1 cellular context compared by ENCODE assay signal in the genomic region with DNA sequence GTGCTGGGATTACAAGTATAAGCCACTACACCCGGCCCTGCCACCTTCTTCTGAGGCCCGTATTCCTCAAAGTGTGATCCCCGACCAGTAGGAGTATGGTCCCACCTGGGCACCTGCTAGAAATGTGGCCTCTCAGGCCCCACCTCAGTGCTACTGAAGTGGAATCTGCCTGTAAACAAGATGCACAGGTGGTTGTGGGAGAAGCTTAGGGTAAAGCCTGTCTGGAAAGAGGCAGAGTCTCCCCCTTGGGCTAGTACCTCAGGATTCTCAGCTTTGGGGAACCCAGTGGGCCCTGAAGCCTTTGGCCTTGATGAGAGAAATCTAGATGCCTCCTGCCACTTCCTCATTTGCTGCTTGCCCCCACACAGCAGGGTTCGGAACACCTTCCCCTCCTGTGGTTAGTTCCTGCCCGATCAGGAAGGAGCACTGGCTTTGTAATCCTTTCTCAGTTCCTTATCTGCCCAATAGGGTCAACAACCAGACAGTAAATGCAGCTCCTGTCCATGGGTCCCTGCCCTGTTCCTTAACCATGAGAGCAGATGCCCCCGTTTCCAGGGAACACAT.
TF ChIP-seq lines count a peak whose summit lies in the region.

No MANE protein-coding gene starts in this region.

TF ChIP-seq in GM23338, 12 proteins besides CTCF, POLR2A, EP300 and RAD21:
- TF ChIP-seq ZNF114 (CRISPR knock-in tag; IDR thresholded peaks at IDR 0.05) (no peak), EZH2 (IDR thresholded peaks at IDR 0.05; ENCODE audit: low read depth, unreplicated experiment) (no peak), CREB1 (CRISPR knock-in tag; IDR thresholded peaks at IDR 0.05; ENCODE audit: low read depth) (no peak), STAT1 (IDR thresholded peaks at IDR 0.05; ENCODE audit: unreplicated experiment) (no peak), NANOG (IDR thresholded peaks at IDR 0.05; ENCODE audit: borderline replicate concordance) (no peak), ZNF331 (CRISPR knock-in tag; IDR thresholded peaks at IDR 0.05; ENCODE audit: low read depth) (no peak), POLR2AphosphoS5 (IDR thresholded peaks at IDR 0.05; ENCODE audit: low read depth) (no peak), EZH2phosphoT487 (IDR thresholded peaks at IDR 0.05; ENCODE audit: unreplicated experiment) (no peak), JUNB (IDR thresholded peaks at IDR 0.05; ENCODE audit: unreplicated experiment) (no peak)
- TF ChIP-seq, protein P1, sequence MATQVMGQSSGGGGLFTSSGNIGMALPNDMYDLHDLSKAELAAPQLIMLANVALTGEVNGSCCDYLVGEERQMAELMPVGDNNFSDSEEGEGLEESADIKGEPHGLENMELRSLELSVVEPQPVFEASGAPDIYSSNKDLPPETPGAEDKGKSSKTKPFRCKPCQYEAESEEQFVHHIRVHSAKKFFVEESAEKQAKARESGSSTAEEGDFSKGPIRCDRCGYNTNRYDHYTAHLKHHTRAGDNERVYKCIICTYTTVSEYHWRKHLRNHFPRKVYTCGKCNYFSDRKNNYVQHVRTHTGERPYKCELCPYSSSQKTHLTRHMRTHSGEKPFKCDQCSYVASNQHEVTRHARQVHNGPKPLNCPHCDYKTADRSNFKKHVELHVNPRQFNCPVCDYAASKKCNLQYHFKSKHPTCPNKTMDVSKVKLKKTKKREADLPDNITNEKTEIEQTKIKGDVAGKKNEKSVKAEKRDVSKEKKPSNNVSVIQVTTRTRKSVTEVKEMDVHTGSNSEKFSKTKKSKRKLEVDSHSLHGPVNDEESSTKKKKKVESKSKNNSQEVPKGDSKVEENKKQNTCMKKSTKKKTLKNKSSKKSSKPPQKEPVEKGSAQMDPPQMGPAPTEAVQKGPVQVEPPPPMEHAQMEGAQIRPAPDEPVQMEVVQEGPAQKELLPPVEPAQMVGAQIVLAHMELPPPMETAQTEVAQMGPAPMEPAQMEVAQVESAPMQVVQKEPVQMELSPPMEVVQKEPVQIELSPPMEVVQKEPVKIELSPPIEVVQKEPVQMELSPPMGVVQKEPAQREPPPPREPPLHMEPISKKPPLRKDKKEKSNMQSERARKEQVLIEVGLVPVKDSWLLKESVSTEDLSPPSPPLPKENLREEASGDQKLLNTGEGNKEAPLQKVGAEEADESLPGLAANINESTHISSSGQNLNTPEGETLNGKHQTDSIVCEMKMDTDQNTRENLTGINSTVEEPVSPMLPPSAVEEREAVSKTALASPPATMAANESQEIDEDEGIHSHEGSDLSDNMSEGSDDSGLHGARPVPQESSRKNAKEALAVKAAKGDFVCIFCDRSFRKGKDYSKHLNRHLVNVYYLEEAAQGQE (IDR thresholded peaks at IDR 0.05; ENCODE audit: unreplicated experiment), result no peak
- TF ChIP-seq, protein P2, sequence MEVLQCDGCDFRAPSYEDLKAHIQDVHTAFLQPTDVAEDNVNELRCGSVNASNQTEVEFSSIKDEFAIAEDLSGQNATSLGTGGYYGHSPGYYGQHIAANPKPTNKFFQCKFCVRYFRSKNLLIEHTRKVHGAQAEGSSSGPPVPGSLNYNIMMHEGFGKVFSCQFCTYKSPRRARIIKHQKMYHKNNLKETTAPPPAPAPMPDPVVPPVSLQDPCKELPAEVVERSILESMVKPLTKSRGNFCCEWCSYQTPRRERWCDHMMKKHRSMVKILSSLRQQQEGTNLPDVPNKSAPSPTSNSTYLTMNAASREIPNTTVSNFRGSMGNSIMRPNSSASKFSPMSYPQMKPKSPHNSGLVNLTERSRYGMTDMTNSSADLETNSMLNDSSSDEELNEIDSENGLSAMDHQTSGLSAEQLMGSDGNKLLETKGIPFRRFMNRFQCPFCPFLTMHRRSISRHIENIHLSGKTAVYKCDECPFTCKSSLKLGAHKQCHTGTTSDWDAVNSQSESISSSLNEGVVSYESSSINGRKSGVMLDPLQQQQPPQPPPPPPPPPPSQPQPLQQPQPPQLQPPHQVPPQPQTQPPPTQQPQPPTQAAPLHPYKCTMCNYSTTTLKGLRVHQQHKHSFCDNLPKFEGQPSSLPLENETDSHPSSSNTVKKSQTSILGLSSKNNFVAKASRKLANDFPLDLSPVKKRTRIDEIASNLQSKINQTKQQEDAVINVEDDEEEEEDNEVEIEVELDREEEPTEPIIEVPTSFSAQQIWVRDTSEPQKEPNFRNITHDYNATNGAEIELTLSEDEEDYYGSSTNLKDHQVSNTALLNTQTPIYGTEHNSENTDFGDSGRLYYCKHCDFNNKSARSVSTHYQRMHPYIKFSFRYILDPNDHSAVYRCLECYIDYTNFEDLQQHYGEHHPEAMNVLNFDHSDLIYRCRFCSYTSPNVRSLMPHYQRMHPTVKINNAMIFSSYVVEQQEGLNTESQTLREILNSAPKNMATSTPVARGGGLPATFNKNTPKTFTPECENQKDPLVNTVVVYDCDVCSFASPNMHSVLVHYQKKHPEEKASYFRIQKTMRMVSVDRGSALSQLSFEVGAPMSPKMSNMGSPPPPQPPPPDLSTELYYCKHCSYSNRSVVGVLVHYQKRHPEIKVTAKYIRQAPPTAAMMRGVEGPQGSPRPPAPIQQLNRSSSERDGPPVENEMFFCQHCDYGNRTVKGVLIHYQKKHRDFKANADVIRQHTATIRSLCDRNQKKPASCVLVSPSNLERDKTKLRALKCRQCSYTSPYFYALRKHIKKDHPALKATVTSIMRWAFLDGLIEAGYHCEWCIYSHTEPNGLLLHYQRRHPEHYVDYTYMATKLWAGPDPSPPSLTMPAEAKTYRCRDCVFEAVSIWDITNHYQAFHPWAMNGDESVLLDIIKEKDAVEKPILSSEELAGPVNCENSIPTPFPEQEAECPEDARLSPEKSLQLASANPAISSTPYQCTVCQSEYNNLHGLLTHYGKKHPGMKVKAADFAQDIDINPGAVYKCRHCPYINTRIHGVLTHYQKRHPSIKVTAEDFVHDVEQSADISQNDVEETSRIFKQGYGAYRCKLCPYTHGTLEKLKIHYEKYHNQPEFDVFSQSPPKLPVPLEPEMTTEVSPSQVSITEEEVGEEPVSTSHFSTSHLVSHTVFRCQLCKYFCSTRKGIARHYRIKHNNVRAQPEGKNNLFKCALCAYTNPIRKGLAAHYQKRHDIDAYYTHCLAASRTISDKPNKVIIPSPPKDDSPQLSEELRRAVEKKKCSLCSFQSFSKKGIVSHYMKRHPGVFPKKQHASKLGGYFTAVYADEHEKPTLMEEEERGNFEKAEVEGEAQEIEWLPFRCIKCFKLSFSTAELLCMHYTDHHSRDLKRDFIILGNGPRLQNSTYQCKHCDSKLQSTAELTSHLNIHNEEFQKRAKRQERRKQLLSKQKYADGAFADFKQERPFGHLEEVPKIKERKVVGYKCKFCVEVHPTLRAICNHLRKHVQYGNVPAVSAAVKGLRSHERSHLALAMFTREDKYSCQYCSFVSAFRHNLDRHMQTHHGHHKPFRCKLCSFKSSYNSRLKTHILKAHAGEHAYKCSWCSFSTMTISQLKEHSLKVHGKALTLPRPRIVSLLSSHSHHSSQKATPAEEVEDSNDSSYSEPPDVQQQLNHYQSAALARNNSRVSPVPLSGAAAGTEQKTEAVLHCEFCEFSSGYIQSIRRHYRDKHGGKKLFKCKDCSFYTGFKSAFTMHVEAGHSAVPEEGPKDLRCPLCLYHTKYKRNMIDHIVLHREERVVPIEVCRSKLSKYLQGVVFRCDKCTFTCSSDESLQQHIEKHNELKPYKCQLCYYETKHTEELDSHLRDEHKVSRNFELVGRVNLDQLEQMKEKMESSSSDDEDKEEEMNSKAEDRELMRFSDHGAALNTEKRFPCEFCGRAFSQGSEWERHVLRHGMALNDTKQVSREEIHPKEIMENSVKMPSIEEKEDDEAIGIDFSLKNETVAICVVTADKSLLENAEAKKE (CRISPR knock-in tag; IDR thresholded peaks at IDR 0.05), result no peak
- TF ChIP-seq, protein P3, sequence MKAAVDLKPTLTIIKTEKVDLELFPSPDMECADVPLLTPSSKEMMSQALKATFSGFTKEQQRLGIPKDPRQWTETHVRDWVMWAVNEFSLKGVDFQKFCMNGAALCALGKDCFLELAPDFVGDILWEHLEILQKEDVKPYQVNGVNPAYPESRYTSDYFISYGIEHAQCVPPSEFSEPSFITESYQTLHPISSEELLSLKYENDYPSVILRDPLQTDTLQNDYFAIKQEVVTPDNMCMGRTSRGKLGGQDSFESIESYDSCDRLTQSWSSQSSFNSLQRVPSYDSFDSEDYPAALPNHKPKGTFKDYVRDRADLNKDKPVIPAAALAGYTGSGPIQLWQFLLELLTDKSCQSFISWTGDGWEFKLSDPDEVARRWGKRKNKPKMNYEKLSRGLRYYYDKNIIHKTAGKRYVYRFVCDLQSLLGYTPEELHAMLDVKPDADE (IDR thresholded peaks at IDR 0.05), result no peak
TF ChIP-seq in GM23338: peak in this region for 0.
